Comparison of ENCODE assay signal across 25 cellular contexts in the genomic region with DNA sequence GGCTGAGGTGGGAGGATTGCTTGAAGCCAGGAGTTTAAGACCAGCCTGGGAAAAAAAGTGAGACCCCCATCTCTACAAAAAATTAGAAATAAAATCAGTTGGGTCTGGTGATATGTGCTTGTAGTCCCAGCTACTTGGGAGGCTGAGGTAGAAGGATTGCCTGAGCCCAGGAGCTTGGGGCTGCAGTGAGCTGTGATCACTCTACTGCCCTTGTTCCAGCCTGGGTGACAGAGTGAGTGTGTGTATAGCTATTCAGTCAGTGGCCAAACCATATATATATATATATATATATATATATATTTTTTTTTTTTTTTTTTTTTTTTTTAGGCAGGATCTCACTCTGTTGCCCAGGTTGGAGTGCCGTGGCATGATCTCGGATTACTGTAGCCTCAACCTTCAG. TPM values are rescaled to one million over a fixed set of nuclear protein-coding genes. Genes with fewer than 3 reads are reported as not detected.
A peak's percentile ranks its signal among the peaks of the same experiment; 100 is the strongest.
DNase-seq lines count a peak whose midpoint lies in the region; ATAC-seq, FAIRE-seq and TF ChIP-seq lines count a peak whose summit lies in the region.
"Had no signal": no experiment of that assay in that cellular context is flagged by ENCODE, and none has a peak within 500 bp of the region (broad histone marks: within the 10 kb centered on the region; RNA-seq: fewer than 3 reads in every experiment).

No MANE protein-coding gene starts in this region.

- H3K79me2 ChIP-seq in endothelial cell of umbilical vein (ENCODE audit: control insufficient read depth, insufficient read depth, low read length), result no peaks in the 10 kb centered on the region
- H3K79me2 ChIP-seq in osteoblast (ENCODE audit: insufficient read depth, low read length), result no peaks in the 10 kb centered on the region

- no peak for ATAC-seq in heart left ventricle
- ATAC-seq in GM21717 (IDR thresholded peaks at IDR 0.05; ENCODE audit: unreplicated experiment), result no peak
- no peak for ATAC-seq in esophagus mucosa
- no peak for ATAC-seq in HG02623 (IDR thresholded peaks at IDR 0.05; ENCODE audit: unreplicated experiment)
- ATAC-seq: left lobe of liver had no signal

- H3K36me3 ChIP-seq in left ventricle myocardium inferior, result no peaks in the 10 kb centered on the region
- no peaks in the 10 kb centered on the region for H3K36me3 ChIP-seq in heart left ventricle
- no peaks in the 10 kb centered on the region for H3K36me3 ChIP-seq in endothelial cell of umbilical vein (ENCODE audit: control insufficient read depth in 2 of 2, extremely low read depth in 1 of 2, insufficient read depth in 2 of 2, low read length in 2 of 2)
- no peaks in the 10 kb centered on the region for H3K36me3 ChIP-seq in osteoblast (ENCODE audit: insufficient read depth, low read length)
- H3K36me3 ChIP-seq in vagina, result no peaks in the 10 kb centered on the region
- H3K36me3 ChIP-seq: BE2C, sigmoid colon, upper lobe of right lung had no signal

- 94 to 100% (median 99%) methylated on average over 2 of the region's 2 CpGs for WGBS in heart left ventricle, 4 donors

- no peaks in the 10 kb centered on the region for H3K27me3 ChIP-seq in left ventricle myocardium inferior (ENCODE audit: low read depth)
- H3K27me3 ChIP-seq in heart left ventricle, result no peaks in the 10 kb centered on the region
- H3K27me3 ChIP-seq in endothelial cell of umbilical vein (ENCODE audit: control insufficient read depth in 2 of 2, insufficient read depth in 2 of 2, low read length in 2 of 2), result no peaks in the 10 kb centered on the region
- no peaks in the 10 kb centered on the region for H3K27me3 ChIP-seq in osteoblast (ENCODE audit: insufficient read depth, low read length)
- H3K27me3 ChIP-seq in vagina, result no peaks in the 10 kb centered on the region
- H3K27me3 ChIP-seq: BE2C, sigmoid colon, upper lobe of right lung had no signal

- TF ChIP-seq POLR2A in heart left ventricle (IDR thresholded peaks at IDR 0.05) (no peak), endothelial cell of umbilical vein (IDR thresholded peaks at IDR 0.05; ENCODE audit: low read depth, low read length) (no peak), vagina (IDR thresholded peaks at IDR 0.05) (no peak)

- H3K9me3 ChIP-seq in left ventricle myocardium inferior (replicated peaks) (peaks cover 6% of the 10 kb centered on the region), heart left ventricle (no peaks in the 10 kb centered on the region), endothelial cell of umbilical vein (replicated peaks; ENCODE audit: control insufficient read depth, insufficient read depth, low read length) (no peaks in the 10 kb centered on the region), osteoblast (ENCODE audit: low read depth, low read length) (no peaks in the 10 kb centered on the region), vagina (no peaks in the 10 kb centered on the region)
- H3K9me3 ChIP-seq: BE2C, sigmoid colon, upper lobe of right lung had no signal

- H3K9ac ChIP-seq in endothelial cell of umbilical vein (replicated peaks; ENCODE audit: extremely low read depth, insufficient read depth, low read length), result peak overlapping the region; percentile 19

- H3K4me1 ChIP-seq in left ventricle myocardium inferior (peaks cover 44% of the 10 kb centered on the region), heart left ventricle (peaks cover 0 to 54% (median 26%) of the 10 kb centered on the region in 12 donors), endothelial cell of umbilical vein (ENCODE audit: control insufficient read depth, extremely low read depth, insufficient read depth, low read length) (peaks cover 58% of the 10 kb centered on the region), osteoblast (ENCODE audit: insufficient read depth, low read length) (peaks cover 67% of the 10 kb centered on the region), vagina (peaks cover 27% of the 10 kb centered on the region)
- H3K4me1 ChIP-seq: BE2C had no signal

- H3K4me2 ChIP-seq in endothelial cell of umbilical vein (ENCODE audit: insufficient read depth, low read length) (peak overlapping the region; percentile 77), osteoblast (ENCODE audit: insufficient read depth, low read length) (no peak overlapping the region)

- H2AFZ ChIP-seq in endothelial cell of umbilical vein (ENCODE audit: low read depth, low read length) (no peak overlapping the region), osteoblast (ENCODE audit: low read length) (no peak overlapping the region)

- no TSS peak for BruUV-seq in endothelial cell of umbilical vein (replicated peaks; lab: Mats Ljungman, UMichigan)

- H3K4me3 ChIP-seq in left ventricle myocardium inferior (no peak overlapping the region), heart left ventricle (no peak overlapping the region), endothelial cell of umbilical vein (replicated peaks in 1 of 3; ENCODE audit: insufficient read depth in 1 of 3, low read depth in 1 of 3, low read length in 3 of 3) (no peak overlapping the region), osteoblast (ENCODE audit: insufficient read depth, low read length) (no peak overlapping the region), vagina (no peak overlapping the region)
- H3K4me3 ChIP-seq: sigmoid colon, SK-N-MC, upper lobe of right lung had no signal

- POLR2A ChIA-PET in endothelial cell of umbilical vein (lab: Charles Lee), result interaction anchor here (0.5 to 1.6 kb wide), 4 partner anchors 22 to 469 kb away, joined by 4 to 6 read pairs (median 4); no protein-coding TSS in a partner anchor

- no peak for FAIRE-seq in endothelial cell of umbilical vein (lab: Jason Lieb, UNC)
- FAIRE-seq: A204.1, H1 had no signal

- CTCF ChIA-PET in endothelial cell of umbilical vein (lab: Charles Lee), result interaction anchor here (0.9 to 8.8 kb wide), 10 partner anchors 8 to 571 kb away, joined by 3 to 203 read pairs (median 4); no protein-coding TSS in a partner anchor

- intact Hi-C loops in left ventricle myocardium inferior (cut with micrococcal nuclease) (loop anchor here (10.0 kb wide), 2 partner anchors 355 to 465 kb away; no protein-coding TSS in a partner anchor), heart left ventricle (cut with DNase I) (loop anchor here in 5 of 10 donors (5.0 to 10.0 kb wide), 6 partner anchors 38 to 1315 kb away; no protein-coding TSS in a partner anchor), endothelial cell of umbilical vein (cut with micrococcal nuclease) (loop anchor here (2.0 to 10.0 kb wide), 4 partner anchors 405 to 1315 kb away; no protein-coding TSS in a partner anchor), vagina (cut with DNase I) (loop anchor here (10.0 kb wide), 1 partner anchor 45 kb away; no protein-coding TSS in a partner anchor)

- no peak for DNase-seq in left ventricle myocardium inferior
- DNase-seq in heart left ventricle, result no peak
- no peak for DNase-seq in endothelial cell of umbilical vein (ENCODE audit: low read depth, low spot score)
- DNase-seq in osteoblast (ENCODE audit: insufficient read length, low spot score, missing footprints), result no peak
- DNase-seq in vagina (ENCODE audit: extremely low spot score in 2 of 2), result no peak
- DNase-seq: activated CD4-positive, alpha-beta T cell treated with anti-CD3 and anti-CD28 coated beads for 48 hours; activated naive CD4-positive, alpha-beta T cell treated with anti-CD3 and anti-CD28 coated beads for 36 hours; activated T-cell treated with anti-CD3 and anti-CD28 coated beads, Interleukin-2, amount 50 U/mL, for 72 hours; aorta; BE2C; central memory CD4-positive, alpha-beta T cell; KG1; NCI-H146; NCI-H524 treated with DMSO at 0.1 percent for 48 hours; posterior cingulate gyrus; sigmoid colon; stimulated activated CD8-positive, alpha-beta memory T cell treated with anti-CD3 and anti-CD28 coated beads, Interleukin-4, amount 100 ng/mL, for 48 hours; upper lobe of right lung had no signal

- no peaks in the 10 kb centered on the region for H4K20me1 ChIP-seq in endothelial cell of umbilical vein (replicated peaks; ENCODE audit: control insufficient read depth, extremely low read depth, insufficient read depth, low read length)
- H4K20me1 ChIP-seq in osteoblast (ENCODE audit: insufficient read depth, low read length), result no peaks in the 10 kb centered on the region

- H3K9me1 ChIP-seq in endothelial cell of umbilical vein (replicated peaks; ENCODE audit: control insufficient read depth, extremely low read depth, insufficient read depth, low read length), result no peaks in the 10 kb centered on the region

- dilution Hi-C loops in endothelial cell of umbilical vein (cut with MboI; ENCODE audit: extremely low pct_ligation_motif_present, low sequenced_read_pairs), result no loop called here

- H3K27ac ChIP-seq in left ventricle myocardium inferior (replicated peaks) (peak overlapping the region; percentile 59), heart left ventricle (peak overlapping the region in 1 of 12 donors; percentile 79), endothelial cell of umbilical vein (ENCODE audit: insufficient read depth, low read depth, low read length) (peak overlapping the region; percentile 84), osteoblast (ENCODE audit: low read depth, low read length) (peak overlapping the region; percentile 92), vagina (peak overlapping the region; percentile 33)
- H3K27ac ChIP-seq: SK-N-MC, upper lobe of right lung had no signal

- TF ChIP-seq CTCF in left ventricle myocardium inferior (IDR thresholded peaks at IDR 0.05; ENCODE audit: borderline replicate concordance) (no peak), heart left ventricle (IDR thresholded peaks at IDR 0.05) (no peak), endothelial cell of umbilical vein (IDR thresholded peaks at IDR 0.05; ENCODE audit: extremely low read depth in 1 of 2, insufficient read depth in 1 of 2, low read depth in 1 of 2, low read length in 2 of 2) (no peak), osteoblast (IDR thresholded peaks at IDR 0.05; ENCODE audit: extremely low read depth, low read depth, low read length) (no peak), vagina (IDR thresholded peaks at IDR 0.05) (no peak)

RNA-seq across cellular contexts. Expression of gene ADM, which starts 24.5 kb away (rescaled TPM):
- total RNA-seq in left ventricle myocardium inferior (14.2 TPM), heart left ventricle (10 to 100 TPM in 6 of 9 donors, 1 to 10 TPM in 3; 6.9 to 52.4 (median 16.8) TPM), endothelial cell of umbilical vein (36.7 and 45.3 TPM in 2 replicates), osteoblast (240 and 250 TPM in 2 replicates), vagina (130 TPM), esophagus mucosa (15.5 TPM)
- polyA plus RNA-seq in heart left ventricle (100 to 1,000 TPM in 1 of 2 donors, 10 to 100 TPM in 1; 14.6 to 154 TPM), endothelial cell of umbilical vein (40.0 and 55.5 TPM in 2 replicates)
- polyA plus RNA-seq in endothelial cell of umbilical vein (2011; cell fraction: cytosol; rRNA removed), result 38.6 and 41.8 TPM in 2 replicates
- 49.5 and 61.8 TPM in 2 replicates for polyA plus RNA-seq in endothelial cell of umbilical vein (2011; cell fraction: nucleus; rRNA removed)
- 35.5 and 48.4 TPM in 2 replicates for polyA plus RNA-seq in endothelial cell of umbilical vein (2012)
- 40.7 and 47.6 TPM in 2 replicates for polyA minus RNA-seq in endothelial cell of umbilical vein
- 33.7 TPM for polyA minus RNA-seq in endothelial cell of umbilical vein (2011; cell fraction: cytosol; rRNA and poly(A)+ RNA removed)
- polyA minus RNA-seq in endothelial cell of umbilical vein (2011; cell fraction: nucleus; rRNA and poly(A)+ RNA removed), result 21.9 and 33.6 TPM in 2 replicates

RNA-seq across cellular contexts. Expression of gene SBF2, which starts 35.3 kb away (rescaled TPM):
- 17.8 TPM for total RNA-seq in left ventricle myocardium inferior
- total RNA-seq in heart left ventricle, result 10 to 100 TPM; 15.3 to 33.9 (median 21.5) TPM
- 10 to 100 TPM; 10.4 to 12.5 TPM for polyA plus RNA-seq in heart left ventricle
- total RNA-seq in endothelial cell of umbilical vein, result 36.7 and 42.4 TPM in 2 replicates
- 15.4 and 17.3 TPM in 2 replicates for polyA plus RNA-seq in endothelial cell of umbilical vein
- 19.9 and 24.1 TPM in 2 replicates for polyA plus RNA-seq in endothelial cell of umbilical vein (2011; cell fraction: cytosol; rRNA removed)
- 53.1 and 58.4 TPM in 2 replicates for polyA plus RNA-seq in endothelial cell of umbilical vein (2011; cell fraction: nucleus; rRNA removed)
- polyA plus RNA-seq in endothelial cell of umbilical vein (2012), result 17.9 and 19.2 TPM in 2 replicates
- 58.1 and 80.1 TPM in 2 replicates for polyA minus RNA-seq in endothelial cell of umbilical vein
- 18.7 TPM for polyA minus RNA-seq in endothelial cell of umbilical vein (2011; cell fraction: cytosol; rRNA and poly(A)+ RNA removed)
- polyA minus RNA-seq in endothelial cell of umbilical vein (2011; cell fraction: nucleus; rRNA and poly(A)+ RNA removed), result 85.3 and 127 TPM in 2 replicates
- total RNA-seq in osteoblast, result 61.2 and 71.0 TPM in 2 replicates
- total RNA-seq in vagina, result 69.5 TPM
- total RNA-seq in esophagus mucosa, result 27.7 TPM
